Comparison of ENCODE assay signal across 17 cellular contexts in the genomic region with DNA sequence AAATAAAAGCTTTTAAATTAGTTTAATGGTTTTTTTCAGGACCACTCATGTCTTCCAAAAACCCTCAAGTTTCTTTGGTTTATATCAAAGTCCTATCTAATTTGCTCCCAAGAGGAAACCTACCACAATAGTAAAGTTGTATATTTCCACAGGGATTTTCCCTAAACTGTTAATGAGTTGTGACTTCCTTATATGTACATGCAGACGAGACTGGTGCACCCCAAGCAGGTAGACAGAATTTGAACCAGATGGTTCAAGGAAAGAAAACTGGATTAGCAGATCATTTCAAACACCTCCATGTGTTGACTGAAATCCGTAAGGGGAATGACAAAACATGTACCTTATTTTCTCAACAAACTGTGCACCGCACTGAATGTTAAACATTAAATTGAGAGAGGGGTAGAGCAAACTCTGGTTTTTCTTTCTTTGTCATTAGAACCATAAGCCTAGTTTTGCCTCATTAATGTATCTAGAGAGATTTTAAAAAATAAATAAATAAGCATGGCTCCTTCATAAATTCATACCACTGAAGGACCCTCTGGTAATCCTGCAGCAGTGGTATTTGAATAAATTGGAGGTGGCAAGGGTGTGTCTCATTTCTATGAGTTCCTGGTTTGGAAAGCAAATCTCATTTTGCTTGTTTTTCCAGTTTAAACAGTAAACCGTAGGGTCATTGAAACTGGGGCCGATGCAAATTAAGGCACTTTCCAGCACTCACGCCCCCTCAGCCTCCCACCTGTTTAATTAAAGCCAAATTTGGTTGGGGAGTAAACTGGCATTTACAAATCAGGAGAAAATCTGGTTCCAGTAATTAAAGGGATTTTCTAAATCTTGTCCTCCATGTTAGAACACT. TPM values are rescaled to one million over a fixed set of nuclear protein-coding genes. Genes with fewer than 3 reads are reported as not detected.
DNase-seq lines count a peak whose midpoint lies in the region; ATAC-seq and TF ChIP-seq lines count a peak whose summit lies in the region.
"Had no signal": no experiment of that assay in that cellular context is flagged by ENCODE, and none has a peak within 500 bp of the region (broad histone marks: within the 10 kb centered on the region; RNA-seq: fewer than 3 reads in every experiment).

No MANE protein-coding gene starts in this region.

- no peaks in the 10 kb centered on the region for H3K27me3 Mint-ChIP-seq in type B pancreatic cell
- peaks cover 52% of the 10 kb centered on the region for H3K27me3 Mint-ChIP-seq in activated CD8-positive, alpha-beta memory T cell treated with anti-CD3 and anti-CD28 coated beads, Interleukin-2, amount 10 ng/mL, durations not matched to agents 7 days and 5 days

- H3K36me3 Mint-ChIP-seq in type B pancreatic cell, result no peaks in the 10 kb centered on the region
- no peaks in the 10 kb centered on the region for H3K36me3 Mint-ChIP-seq in activated CD8-positive, alpha-beta memory T cell treated with anti-CD3 and anti-CD28 coated beads, Interleukin-2, amount 10 ng/mL, durations not matched to agents 7 days and 5 days

- no peak for ATAC-seq in GM19397 (IDR thresholded peaks at IDR 0.05; ENCODE audit: unreplicated experiment)
- ATAC-seq in activated CD8-positive, alpha-beta memory T cell treated with anti-CD3 and anti-CD28 coated beads, Interleukin-2, amount 10 ng/mL, durations not matched to agents 7 days and 5 days, result no peak

- peak; percentile 52 for DNase-seq in NCI-H748 (lab: John Stamatoyannopoulos, UW; ENCODE audit: unreplicated experiment)
- no peak for DNase-seq in NCI-H748 treated with DMSO at 0.1 percent for 48 hours (lab: John Stamatoyannopoulos, UW)
- DNase-seq in kidney tubule cell (ENCODE audit: low spot score), result peak; percentile 40
- no peak for DNase-seq in type B pancreatic cell (ENCODE audit: extremely low spot score, unreplicated experiment)
- no peak for DNase-seq in SIG-M5 treated with dmso at 0.1 percent for 504 hours (lab: John Stamatoyannopoulos, UW; ENCODE audit: unreplicated experiment)
- no peak for DNase-seq in activated CD8-positive, alpha-beta memory T cell treated with anti-CD3 and anti-CD28 coated beads, Interleukin-2, amount 10 ng/mL, durations not matched to agents 7 days and 5 days
- DNase-seq: C1 segment of cervical spinal cord, DND-41, GF-D8, H7, IMR-90, Kasumi-1, NCI-H1417, NCI-H2029, SHP77 had no signal

- peaks cover 8% of the 10 kb centered on the region for H3K9me3 Mint-ChIP-seq in type B pancreatic cell
- no peaks in the 10 kb centered on the region for H3K9me3 Mint-ChIP-seq in activated CD8-positive, alpha-beta memory T cell treated with anti-CD3 and anti-CD28 coated beads, Interleukin-2, amount 10 ng/mL, durations not matched to agents 7 days and 5 days (ENCODE audit: low read depth)

- H3K4me1 Mint-ChIP-seq in type B pancreatic cell (ENCODE audit: unreplicated experiment), result peaks cover 51% of the 10 kb centered on the region
- no peaks in the 10 kb centered on the region for H3K4me1 Mint-ChIP-seq in activated CD8-positive, alpha-beta memory T cell treated with anti-CD3 and anti-CD28 coated beads, Interleukin-2, amount 10 ng/mL, durations not matched to agents 7 days and 5 days

- peak overlapping the region; percentile 77 for H3K27ac Mint-ChIP-seq in type B pancreatic cell
- H3K27ac Mint-ChIP-seq in activated CD8-positive, alpha-beta memory T cell treated with anti-CD3 and anti-CD28 coated beads, Interleukin-2, amount 10 ng/mL, durations not matched to agents 7 days and 5 days, result no peak overlapping the region

- H3K4me3 ChIP-seq in mucosa of rectum (ENCODE audit: low read length in 2 of 2), result peak overlapping the region in 1 of 2 donors; percentile 1

- H3K36me3 ChIP-seq in mucosa of rectum (ENCODE audit: control insufficient read depth in 2 of 2, insufficient read depth in 2 of 2, low read length in 2 of 2), result no peaks in the 10 kb centered on the region

- no peak for TF ChIP-seq CTCF in type B pancreatic cell (conservative IDR thresholded peaks at IDR 0.05)

- H3K9me3 ChIP-seq in mucosa of rectum (ENCODE audit: control insufficient read depth in 2 of 2, low read length in 2 of 2), result no peaks in the 10 kb centered on the region

- CTCF ChIA-PET in activated CD8-positive, alpha-beta memory T cell treated with anti-CD3 and anti-CD28 coated beads, Interleukin-2, amount 10 ng/mL, durations not matched to agents 7 days and 5 days (lab: Charles Lee), result no interaction called here

- H3K27me3 ChIP-seq in mucosa of rectum (ENCODE audit: control insufficient read depth in 2 of 2, insufficient read depth in 2 of 2, low read length in 2 of 2), result no peaks in the 10 kb centered on the region

- H3K9ac ChIP-seq in mucosa of rectum (ENCODE audit: low read depth in 1 of 2, low read length in 2 of 2), result no peak overlapping the region

- peak overlapping the region; percentile 37 for H3K4me3 Mint-ChIP-seq in type B pancreatic cell
- no peak overlapping the region for H3K4me3 Mint-ChIP-seq in activated CD8-positive, alpha-beta memory T cell treated with anti-CD3 and anti-CD28 coated beads, Interleukin-2, amount 10 ng/mL, durations not matched to agents 7 days and 5 days

- H3K4me1 ChIP-seq in mucosa of rectum (ENCODE audit: control insufficient read depth in 2 of 2, insufficient read depth in 2 of 2, low read length in 2 of 2), result peaks cover 4 to 10% of the 10 kb centered on the region in 2 donors

- peak overlapping the region; percentile 82 to 84 for H3K27ac ChIP-seq in mucosa of rectum (ENCODE audit: low read depth in 2 of 2, low read length in 2 of 2)

RNA-seq across cellular contexts. Expression of gene ENC1, which starts 51.1 kb away (rescaled TPM):
- total RNA-seq in type B pancreatic cell (ENCODE audit: low replicate concordance), result 83.2 and 96.8 TPM in 2 replicates
- 1 to 10 TPM in 1 of 2 experiments, under 1 TPM in 1; 0.38 to 1.5 TPM for total RNA-seq in activated CD8-positive, alpha-beta memory T cell treated with anti-CD3 and anti-CD28 coated beads, Interleukin-2, amount 10 ng/mL, durations not matched to agents 7 days and 5 days

Comparison
In these comparisons a context has a peak if more than half of its experiments do, and no peak if none do; other contexts are left out.
1. DNase-seq: peak in NCI-H748 (single experiment) and kidney tubule cell (single experiment); none in NCI-H748 treated with DMSO at 0.1 percent for 48 hours (single experiment), type B pancreatic cell (single experiment), SIG-M5 treated with dmso at 0.1 percent for 504 hours (single experiment) and activated CD8-positive, alpha-beta memory T cell treated with anti-CD3 and anti-CD28 coated beads, Interleukin-2, amount 10 ng/mL, durations not matched to agents 7 days and 5 days (single experiment).
2. RNA of gene ENC1, which starts 51.1 kb away (total RNA-seq): 83.2 to 96.8 TPM in type B pancreatic cell; 0.38 to 1.5 TPM in activated CD8-positive, alpha-beta memory T cell treated with anti-CD3 and anti-CD28 coated beads, Interleukin-2, amount 10 ng/mL, durations not matched to agents 7 days and 5 days; every median in the first group is over 10 times any median in the second.